In the genomic region with DNA sequence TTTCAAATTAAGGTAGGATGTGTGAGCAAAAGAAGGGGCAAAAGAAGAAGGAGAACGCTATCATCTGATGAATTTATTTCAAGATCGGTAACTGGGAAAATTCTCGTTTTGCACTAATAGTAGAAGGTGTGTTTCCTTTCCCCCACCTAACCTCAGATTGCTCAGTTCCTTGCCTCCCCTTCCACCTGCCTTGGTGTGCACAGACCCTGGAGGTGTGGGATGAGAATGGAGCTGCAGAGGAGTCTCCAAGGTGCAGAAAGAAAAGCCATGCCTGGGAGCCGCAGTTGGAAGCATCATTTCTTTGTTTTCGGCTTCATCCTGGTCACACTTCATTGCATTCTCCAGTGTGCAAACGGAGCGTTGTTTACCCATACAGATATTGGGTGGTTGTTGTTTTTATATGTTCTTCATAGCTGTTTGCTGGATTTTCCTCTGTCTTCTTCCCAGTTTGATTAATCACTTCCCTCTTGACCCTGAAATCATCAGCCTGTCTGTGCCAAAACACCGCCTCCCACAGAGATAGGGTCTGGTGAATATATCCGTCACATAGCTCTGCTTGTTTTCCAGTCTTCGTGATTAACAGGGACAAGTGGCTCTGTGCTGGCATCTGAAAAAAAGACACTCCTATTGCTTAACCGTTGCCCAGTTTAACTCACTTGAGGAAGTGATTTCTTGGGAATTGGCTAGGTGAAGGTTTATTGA, we compare ENCODE assay signal across 20 cellular contexts. TPM values are rescaled to one million over a fixed set of nuclear protein-coding genes. Genes with fewer than 3 reads are reported as not detected.
A peak's percentile ranks its signal among the peaks of the same experiment; 100 is the strongest.
DNase-seq lines count a peak whose midpoint lies in the region; ATAC-seq, FAIRE-seq and TF ChIP-seq lines count a peak whose summit lies in the region.
"Had no signal": no experiment of that assay in that cellular context is flagged by ENCODE, and none has a peak within 500 bp of the region (broad histone marks: within the 10 kb centered on the region; RNA-seq: fewer than 3 reads in every experiment).

No MANE protein-coding gene starts in this region.

- H3K27ac Mint-ChIP-seq in activated CD8-positive, alpha-beta memory T cell treated with anti-CD3 and anti-CD28 coated beads, Interleukin-2, amount 10 ng/mL, durations not matched to agents 7 days and 5 days: no peak overlapping the region
- H3K27ac Mint-ChIP-seq: activated B cell treated with CpG ODN at 0.5 μM for 24 hours; stimulated activated effector memory CD8-positive, alpha-beta T cell treated with anti-CD3 and anti-CD28 coated beads, Interleukin-12 subunit alpha, Interleukin-12 subunit beta, amount 100 ng/mL, for 72 hours had no signal

- intact Hi-C loops in cardiac septum (cut with DNase I) (no loop called here), left lung (cut with DNase I) (no loop called here), upper lobe of right lung (cut with DNase I) (no loop called here)

- H3K4me1 ChIP-seq in cardiac muscle cell (ENCODE audit: low read depth): peaks cover 54% of the 10 kb centered on the region
- H3K4me1 ChIP-seq in left lung: peaks cover 37 to 51% of the 10 kb centered on the region in 2 donors
- H3K4me1 ChIP-seq in upper lobe of right lung: peaks cover 57% of the 10 kb centered on the region

- peak; percentile 69 for FAIRE-seq in RCC 7860 (lab: Jason Lieb, UNC)
- FAIRE-seq: HTR-8/SVneo had no signal

- H3K27me3 Mint-ChIP-seq in activated CD8-positive, alpha-beta memory T cell treated with anti-CD3 and anti-CD28 coated beads, Interleukin-2, amount 10 ng/mL, durations not matched to agents 7 days and 5 days: no peaks in the 10 kb centered on the region
- H3K27me3 Mint-ChIP-seq: activated B cell treated with CpG ODN at 0.5 μM for 24 hours; effector memory CD8-positive, alpha-beta T cell had no signal

- H3K36me3 Mint-ChIP-seq in activated CD8-positive, alpha-beta memory T cell treated with anti-CD3 and anti-CD28 coated beads, Interleukin-2, amount 10 ng/mL, durations not matched to agents 7 days and 5 days: peaks cover 32% of the 10 kb centered on the region
- H3K36me3 Mint-ChIP-seq: stimulated activated effector memory CD8-positive, alpha-beta T cell treated with anti-CD3 and anti-CD28 coated beads, Interleukin-12 subunit alpha, Interleukin-12 subunit beta, amount 100 ng/mL, for 72 hours had no signal

- H3K4me3 ChIP-seq in cardiac muscle cell (no peak overlapping the region), left lung (no peak overlapping the region), upper lobe of right lung (no peak overlapping the region)
- H3K4me3 ChIP-seq: PC-9 had no signal

- CTCF ChIA-PET in activated CD8-positive, alpha-beta memory T cell treated with anti-CD3 and anti-CD28 coated beads, Interleukin-2, amount 10 ng/mL, durations not matched to agents 7 days and 5 days (lab: Charles Lee): interaction anchor here (1.8 kb wide), 1 partner anchor 10 kb away, joined by 4 read pairs; no protein-coding TSS in a partner anchor

- H3K36me3 ChIP-seq in cardiac muscle cell (no peaks in the 10 kb centered on the region), left lung (peaks cover 0 to 8% of the 10 kb centered on the region in 2 donors), upper lobe of right lung (no peaks in the 10 kb centered on the region)
- H3K36me3 ChIP-seq: brain microvascular endothelial cell had no signal

- H3K27ac ChIP-seq in cardiac muscle cell: peak overlapping the region; percentile 11
- no peak overlapping the region for H3K27ac ChIP-seq in left lung
- peak overlapping the region; percentile 20 for H3K27ac ChIP-seq in upper lobe of right lung
- H3K27ac ChIP-seq: brain microvascular endothelial cell, foreskin keratinocyte, PC-9 had no signal

- H3K4me3 Mint-ChIP-seq in activated CD8-positive, alpha-beta memory T cell treated with anti-CD3 and anti-CD28 coated beads, Interleukin-2, amount 10 ng/mL, durations not matched to agents 7 days and 5 days: no peak overlapping the region
- H3K4me3 Mint-ChIP-seq: activated B cell treated with CpG ODN at 0.5 μM for 24 hours; effector memory CD8-positive, alpha-beta T cell; stimulated activated effector memory CD8-positive, alpha-beta T cell treated with anti-CD3 and anti-CD28 coated beads, Interleukin-12 subunit alpha, Interleukin-12 subunit beta, amount 100 ng/mL, for 72 hours had no signal

- DNase-seq in cardiac muscle cell (ENCODE audit: low read depth in 1 of 2, low spot score in 1 of 2): peak; percentile 33 to 60
- DNase-seq in cardiac septum (ENCODE audit: low spot score): no peak
- peak; percentile 77 for DNase-seq in RCC 7860 (ENCODE audit: low spot score)
- DNase-seq in left lung: no peak
- no peak for DNase-seq in upper lobe of right lung
- DNase-seq in activated T-cell treated with anti-CD3 and anti-CD28 coated beads, Interleukin-2, amount 50 U/mL, for 48 hours: no peak
- no peak for DNase-seq in NAMALWA (ENCODE audit: low spot score)
- no peak for DNase-seq in activated CD8-positive, alpha-beta memory T cell treated with anti-CD3 and anti-CD28 coated beads, Interleukin-2, amount 10 ng/mL, durations not matched to agents 7 days and 5 days
- DNase-seq: activated B cell treated with CpG ODN at 0.5 μM for 24 hours; activated naive CD4-positive, alpha-beta T cell treated with anti-CD3 and anti-CD28 coated beads, Interleukin-2, amount 50 U/mL, for 16 hours; brain microvascular endothelial cell; COR-L47; effector memory CD8-positive, alpha-beta T cell; foreskin keratinocyte; NCI-H510A; PC-9; stimulated activated CD4-positive, alpha-beta T cell treated with anti-CD3 and anti-CD28 coated beads, Interleukin-4, amount 100 ng/mL, for 4 hours; SW 1271 had no signal

- H3K9me3 ChIP-seq in cardiac muscle cell (ENCODE audit: low read depth) (no peaks in the 10 kb centered on the region), left lung (no peaks in the 10 kb centered on the region), upper lobe of right lung (no peaks in the 10 kb centered on the region)

- TF ChIP-seq CTCF in cardiac muscle cell (IDR thresholded peaks at IDR 0.05; ENCODE audit: low read depth, low read length) (no peak), left lung (IDR thresholded peaks at IDR 0.05) (no peak), upper lobe of right lung (IDR thresholded peaks at IDR 0.05) (no peak)

- no peaks in the 10 kb centered on the region for H3K9me3 Mint-ChIP-seq in activated CD8-positive, alpha-beta memory T cell treated with anti-CD3 and anti-CD28 coated beads, Interleukin-2, amount 10 ng/mL, durations not matched to agents 7 days and 5 days (ENCODE audit: low read depth)
- H3K9me3 Mint-ChIP-seq: activated B cell treated with CpG ODN at 0.5 μM for 24 hours; effector memory CD8-positive, alpha-beta T cell; stimulated activated effector memory CD8-positive, alpha-beta T cell treated with anti-CD3 and anti-CD28 coated beads, Interleukin-12 subunit alpha, Interleukin-12 subunit beta, amount 100 ng/mL, for 72 hours had no signal

- H3K27me3 ChIP-seq in cardiac muscle cell (no peaks in the 10 kb centered on the region), left lung (no peaks in the 10 kb centered on the region), upper lobe of right lung (no peaks in the 10 kb centered on the region)
- H3K27me3 ChIP-seq: brain microvascular endothelial cell, foreskin keratinocyte had no signal

- H3K4me1 Mint-ChIP-seq in activated CD8-positive, alpha-beta memory T cell treated with anti-CD3 and anti-CD28 coated beads, Interleukin-2, amount 10 ng/mL, durations not matched to agents 7 days and 5 days: peaks cover 29% of the 10 kb centered on the region

- peak; percentile 5 for ATAC-seq in left lung
- no peak for ATAC-seq in upper lobe of right lung
- no peak for ATAC-seq in activated CD8-positive, alpha-beta memory T cell treated with anti-CD3 and anti-CD28 coated beads, Interleukin-2, amount 10 ng/mL, durations not matched to agents 7 days and 5 days
- ATAC-seq: effector memory CD8-positive, alpha-beta T cell; foreskin keratinocyte; stimulated activated effector memory CD8-positive, alpha-beta T cell treated with anti-CD3 and anti-CD28 coated beads, Interleukin-12 subunit alpha, Interleukin-12 subunit beta, amount 100 ng/mL, for 72 hours had no signal

RNA-seq across cellular contexts. Expression of gene NEDD9, which starts 40.2 kb away (rescaled TPM):
- total RNA-seq in cardiac muscle cell: 25.1 and 26.8 TPM in 2 replicates
- polyA plus RNA-seq in cardiac muscle cell: 12.6 and 19.7 TPM in 2 replicates
- total RNA-seq in cardiac septum: 14.1 TPM
- 100 to 1,000 TPM; 101 to 193 TPM for total RNA-seq in left lung
- 194 TPM for total RNA-seq in upper lobe of right lung
- 100 to 1,000 TPM in 1 of 2 experiments, 10 to 100 TPM in 1; 84.5 to 114 TPM for total RNA-seq in activated CD8-positive, alpha-beta memory T cell treated with anti-CD3 and anti-CD28 coated beads, Interleukin-2, amount 10 ng/mL, durations not matched to agents 7 days and 5 days

Comparison
In these comparisons a context has a peak if more than half of its experiments do, and no peak if none do; other contexts are left out.
1. DNase-seq: peak in cardiac muscle cell (2 of 2) and RCC 7860 (single experiment); none in cardiac septum (single experiment), left lung (0 of 2), upper lobe of right lung (single experiment), activated T-cell treated with anti-CD3 and anti-CD28 coated beads, Interleukin-2, amount 50 U/mL, for 48 hours (0 of 2), NAMALWA (single experiment) and activated CD8-positive, alpha-beta memory T cell treated with anti-CD3 and anti-CD28 coated beads, Interleukin-2, amount 10 ng/mL, durations not matched to agents 7 days and 5 days (single experiment).
2. H3K27ac ChIP-seq: peak in cardiac muscle cell (single experiment) and upper lobe of right lung (single experiment); none in left lung (0 of 2).